Comparison of ENCODE assay signal across 1 cellular context in the genomic region with DNA sequence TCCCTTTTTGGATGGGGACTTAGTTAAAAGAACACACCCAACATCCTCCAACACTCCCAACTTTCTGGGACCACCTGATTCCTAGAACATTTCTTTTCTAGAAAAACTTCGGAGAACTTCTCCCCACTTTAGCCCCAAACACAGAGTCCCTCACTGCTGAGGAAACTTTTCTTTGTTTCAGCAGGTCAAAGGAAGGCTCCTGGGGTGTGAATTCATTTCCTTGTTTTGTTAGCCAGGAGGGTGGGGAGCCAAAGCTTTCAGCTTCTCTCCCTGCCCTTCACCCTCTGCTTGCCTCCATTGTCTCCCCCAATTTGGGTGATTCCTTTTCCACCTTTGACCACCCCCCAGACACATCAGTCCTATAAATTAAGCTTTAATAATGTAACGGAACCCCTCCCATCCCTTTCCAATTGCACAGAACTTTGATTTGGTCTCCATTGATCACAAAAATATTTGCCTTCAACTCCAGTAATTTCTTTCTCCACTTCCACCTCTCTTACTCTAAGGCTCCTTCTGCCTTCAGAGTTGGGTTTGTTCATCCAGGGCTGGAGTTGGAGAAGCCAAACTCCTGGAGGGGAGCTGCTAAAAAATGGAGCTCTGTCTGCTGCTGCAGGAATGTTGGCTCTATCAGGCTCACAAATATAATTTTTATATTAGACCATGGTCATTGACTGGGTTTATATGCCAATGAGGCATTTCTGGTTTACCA.
TF ChIP-seq lines count a peak whose summit lies in the region.

No MANE protein-coding gene starts in this region.

TF ChIP-seq in endothelial cell of umbilical vein, 7 proteins besides CTCF, POLR2A, EP300 and RAD21:
- TF ChIP-seq, protein P1, sequence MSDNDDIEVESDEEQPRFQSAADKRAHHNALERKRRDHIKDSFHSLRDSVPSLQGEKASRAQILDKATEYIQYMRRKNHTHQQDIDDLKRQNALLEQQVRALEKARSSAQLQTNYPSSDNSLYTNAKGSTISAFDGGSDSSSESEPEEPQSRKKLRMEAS (IDR thresholded peaks at IDR 0.05; ENCODE audit: insufficient read depth, insufficient read length) = no peak
- no peak for TF ChIP-seq MYC (IDR thresholded peaks at IDR 0.05; ENCODE audit: low read depth, low read length)
- no peak for TF ChIP-seq JUN (IDR thresholded peaks at IDR 0.05; ENCODE audit: borderline replicate concordance, insufficient read depth, insufficient read length, low read depth)
- no peak for TF ChIP-seq GATA2 (IDR thresholded peaks at IDR 0.05; ENCODE audit: insufficient read depth, insufficient read length, low read depth, low read length)
- no peak for TF ChIP-seq POLR2AphosphoS5 (IDR thresholded peaks at IDR 0.05; ENCODE audit: insufficient read depth, low read depth, low read length)
- TF ChIP-seq FOS (IDR thresholded peaks at IDR 0.05; ENCODE audit: borderline replicate concordance, insufficient read depth, low read length) = no peak
- no peak for TF ChIP-seq EZH2 (IDR thresholded peaks at IDR 0.05; ENCODE audit: borderline replicate concordance, low read depth, low read length, severe bottlenecking)
